In the genomic region with DNA sequence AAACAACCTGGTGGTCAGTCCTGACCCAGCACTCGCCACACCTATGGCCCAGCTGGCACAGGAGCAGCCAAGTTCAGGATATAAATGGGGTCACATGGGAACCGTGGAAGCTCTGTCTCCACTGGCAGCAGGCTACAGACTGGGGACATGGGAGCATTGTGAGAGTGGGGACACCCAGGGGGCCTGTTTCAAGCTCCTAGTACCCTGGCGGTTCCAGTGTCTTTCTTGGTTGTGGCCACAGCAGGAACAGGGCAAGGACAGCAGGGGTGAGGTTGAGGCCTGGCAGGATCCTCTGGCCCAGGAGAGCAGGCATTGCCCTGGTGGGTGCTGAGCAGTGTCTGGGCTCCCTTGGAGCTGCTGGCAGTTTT, we compare ENCODE assay signal across 8 cellular contexts. TPM values are rescaled to one million over a fixed set of nuclear protein-coding genes. Genes with fewer than 3 reads are reported as not detected.
DNase-seq lines count a peak whose midpoint lies in the region; ATAC-seq and TF ChIP-seq lines count a peak whose summit lies in the region.

No MANE protein-coding gene starts in this region.

- no peak for TF ChIP-seq CTCF in thoracic aorta (IDR thresholded peaks at IDR 0.05)

- H3K4me3 ChIP-seq in thoracic aorta, result peak overlapping the region; percentile 88

- peaks cover 64% of the 10 kb centered on the region for H3K4me1 Mint-ChIP-seq in activated CD4-positive, alpha-beta T cell treated with anti-CD3 and anti-CD28 coated beads, Interleukin-2, amount 10 ng/mL, durations not matched to agents 24 days and 14 days
- H3K4me1 Mint-ChIP-seq in activated T-cell treated with anti-CD3 and anti-CD28 coated beads, Interleukin-2, amount 50 U/mL, for 72 hours (ENCODE audit: low read depth), result peaks cover 80% of the 10 kb centered on the region

- H3K4me1 ChIP-seq in thoracic aorta (ENCODE audit: control insufficient read depth in 1 of 2, low read depth in 2 of 2), result peaks cover 51 to 74% of the 10 kb centered on the region in 2 donors

- H3K36me3 Mint-ChIP-seq in activated CD4-positive, alpha-beta T cell treated with anti-CD3 and anti-CD28 coated beads, Interleukin-2, amount 10 ng/mL, durations not matched to agents 24 days and 14 days (ENCODE audit: low read depth), result peaks cover 52% of the 10 kb centered on the region
- peaks cover 3 to 18% of the 10 kb centered on the region in 2 donors for H3K36me3 Mint-ChIP-seq in activated T-cell treated with anti-CD3 and anti-CD28 coated beads, Interleukin-2, amount 50 U/mL, for 72 hours (ENCODE audit: insufficient read depth in 2 of 2)

- H3K27ac ChIP-seq in thoracic aorta, result peak overlapping the region in 1 of 2 donors; percentile 48

- no peaks in the 10 kb centered on the region for H3K27me3 ChIP-seq in thoracic aorta (replicated peaks; ENCODE audit: insufficient read depth)

- ATAC-seq in activated T-cell treated with anti-CD3 and anti-CD28 coated beads, Interleukin-2, amount 50 U/mL, for 72 hours (replicated peaks in 1 of 2), result no peak
- ATAC-seq in left lobe of liver, result peak; percentile 4
- ATAC-seq in thoracic aorta (ENCODE audit: insufficient number of reproducible peaks, low FRiP score, low read depth), result no peak
- no peak for ATAC-seq in GM18867 (IDR thresholded peaks at IDR 0.05; ENCODE audit: unreplicated experiment)
- ATAC-seq in HG03571 (IDR thresholded peaks at IDR 0.05; ENCODE audit: unreplicated experiment), result no peak

- H3K9me3 Mint-ChIP-seq in activated CD4-positive, alpha-beta T cell treated with anti-CD3 and anti-CD28 coated beads, Interleukin-2, amount 10 ng/mL, durations not matched to agents 24 days and 14 days, result no peaks in the 10 kb centered on the region
- no peaks in the 10 kb centered on the region for H3K9me3 Mint-ChIP-seq in activated T-cell treated with anti-CD3 and anti-CD28 coated beads, Interleukin-2, amount 50 U/mL, for 72 hours

- H3K4me3 Mint-ChIP-seq in activated CD4-positive, alpha-beta T cell treated with anti-CD3 and anti-CD28 coated beads, Interleukin-2, amount 10 ng/mL, durations not matched to agents 24 days and 14 days, result peak overlapping the region; percentile 96
- H3K4me3 Mint-ChIP-seq in activated T-cell treated with anti-CD3 and anti-CD28 coated beads, Interleukin-2, amount 50 U/mL, for 72 hours, result peak overlapping the region; percentile 88 to 90

- H3K9me3 ChIP-seq in thoracic aorta, result no peaks in the 10 kb centered on the region

- intact Hi-C loops in activated CD4-positive, alpha-beta T cell treated with anti-CD3 and anti-CD28 coated beads, Interleukin-2, amount 10 ng/mL, durations not matched to agents 24 days and 14 days (cut with micrococcal nuclease), result loop anchor here (1.0 to 10.0 kb wide), 4 partner anchors 90 to 841 kb away; a partner anchor contains a TSS

- no peaks in the 10 kb centered on the region for H3K27me3 Mint-ChIP-seq in activated CD4-positive, alpha-beta T cell treated with anti-CD3 and anti-CD28 coated beads, Interleukin-2, amount 10 ng/mL, durations not matched to agents 24 days and 14 days
- H3K27me3 Mint-ChIP-seq in activated T-cell treated with anti-CD3 and anti-CD28 coated beads, Interleukin-2, amount 50 U/mL, for 72 hours (ENCODE audit: low read depth), result no peaks in the 10 kb centered on the region

- H3K27ac Mint-ChIP-seq in activated CD4-positive, alpha-beta T cell treated with anti-CD3 and anti-CD28 coated beads, Interleukin-2, amount 10 ng/mL, durations not matched to agents 24 days and 14 days, result peak overlapping the region; percentile 93
- peak overlapping the region; percentile 91 for H3K27ac Mint-ChIP-seq in activated T-cell treated with anti-CD3 and anti-CD28 coated beads, Interleukin-2, amount 50 U/mL, for 72 hours

- DNase-seq in activated CD4-positive, alpha-beta T cell treated with anti-CD3 and anti-CD28 coated beads, Interleukin-2, amount 10 ng/mL, durations not matched to agents 24 days and 14 days, result no peak
- no peak for DNase-seq in activated CD4-positive, alpha-beta T cell treated with anti-CD3 and anti-CD28 coated beads, Interleukin-2, amount 50 U/mL, for 4 hours
- DNase-seq in activated T-cell treated with anti-CD3 and anti-CD28 coated beads, Interleukin-2, amount 50 U/mL, for 72 hours, result no peak
- DNase-seq in left lobe of liver (ENCODE audit: low spot score) (no peak), thoracic aorta (ENCODE audit: low spot score) (no peak), HuH-7.5 (ENCODE audit: low spot score) (no peak)

- no peaks in the 10 kb centered on the region for H3K36me3 ChIP-seq in thoracic aorta

RNA-seq across cellular contexts. Expression of a gene that starts 1.9 kb away (rescaled TPM):
- total RNA-seq in activated CD4-positive, alpha-beta T cell treated with anti-CD3 and anti-CD28 coated beads, Interleukin-2, amount 10 ng/mL, durations not matched to agents 24 days and 14 days, result 332 and 340 TPM in 2 replicates
- total RNA-seq in activated T-cell treated with anti-CD3 and anti-CD28 coated beads, Interleukin-2, amount 50 U/mL, for 72 hours, result 100 to 1,000 TPM; 200 to 267 TPM
- total RNA-seq in left lobe of liver (32.7 TPM), thoracic aorta (10 to 100 TPM; 32.7 to 61.6 TPM)

RNA-seq across cellular contexts. Expression of a gene that starts 28.8 kb away (rescaled TPM):
- total RNA-seq in activated CD4-positive, alpha-beta T cell treated with anti-CD3 and anti-CD28 coated beads, Interleukin-2, amount 10 ng/mL, durations not matched to agents 24 days and 14 days, result 0.33 and 0.36 TPM in 2 replicates
- total RNA-seq in activated T-cell treated with anti-CD3 and anti-CD28 coated beads, Interleukin-2, amount 50 U/mL, for 72 hours, result under 1 TPM; 0.53 to 0.72 TPM
- total RNA-seq in left lobe of liver, result not detected
- total RNA-seq in thoracic aorta, result not detected

RNA-seq across cellular contexts. Expression of a gene that starts 35.1 kb away (rescaled TPM):
- total RNA-seq in activated CD4-positive, alpha-beta T cell treated with anti-CD3 and anti-CD28 coated beads, Interleukin-2, amount 10 ng/mL, durations not matched to agents 24 days and 14 days, result not detected in 2 replicates
- not detected for total RNA-seq in activated T-cell treated with anti-CD3 and anti-CD28 coated beads, Interleukin-2, amount 50 U/mL, for 72 hours
- total RNA-seq in left lobe of liver (120 TPM), thoracic aorta (not detected)

RNA-seq across cellular contexts. Expression of a gene that starts 42.6 kb away (rescaled TPM):
- 0.09 TPM in 2 replicates for total RNA-seq in activated CD4-positive, alpha-beta T cell treated with anti-CD3 and anti-CD28 coated beads, Interleukin-2, amount 10 ng/mL, durations not matched to agents 24 days and 14 days
- total RNA-seq in activated T-cell treated with anti-CD3 and anti-CD28 coated beads, Interleukin-2, amount 50 U/mL, for 72 hours, result under 1 TPM; 0.14 to 0.17 TPM
- total RNA-seq in left lobe of liver, result not detected
- total RNA-seq in thoracic aorta, result not detected

RNA-seq across cellular contexts. Expression of a gene that starts 58.5 kb away (rescaled TPM):
- total RNA-seq in activated CD4-positive, alpha-beta T cell treated with anti-CD3 and anti-CD28 coated beads, Interleukin-2, amount 10 ng/mL, durations not matched to agents 24 days and 14 days, result 0.31 and 0.42 TPM in 2 replicates
- 1 to 10 TPM; 3.4 to 5.4 TPM for total RNA-seq in activated T-cell treated with anti-CD3 and anti-CD28 coated beads, Interleukin-2, amount 50 U/mL, for 72 hours
- total RNA-seq in left lobe of liver, result 1.6 TPM
- total RNA-seq in thoracic aorta, result under 1 TPM in 1 of 2 donors, not detected in 1; 0.54 TPM

Comparison
In these comparisons a context has a peak if more than half of its experiments do, and no peak if none do; other contexts are left out.
1. RNA of a gene that starts 35.1 kb away (total RNA-seq): 120 TPM in left lobe of liver (single experiment); not detected in activated T-cell treated with anti-CD3 and anti-CD28 coated beads, Interleukin-2, amount 50 U/mL, for 72 hours, not detected in activated CD4-positive, alpha-beta T cell treated with anti-CD3 and anti-CD28 coated beads, Interleukin-2, amount 10 ng/mL, durations not matched to agents 24 days and 14 days and not detected in thoracic aorta; every median in the first group is over 100 times any median in the second.